1 cellular context compared by ENCODE assay signal in genomic region chr1:7962636-7963377, GRCh38.
TF ChIP-seq lines count a peak whose summit lies in the region.

No MANE protein-coding gene starts in this region.

TF ChIP-seq in HepG2, 621 proteins besides CTCF, POLR2A, EP300 and RAD21:
- TF ChIP-seq ZNF674 (CRISPR knock-in tag; IDR thresholded peaks at IDR 0.05; ENCODE audit: low read depth) (no peak), ZNF589 (CRISPR knock-in tag; conservative IDR thresholded peaks at IDR 0.05) (no peak), STAG1 (CRISPR knock-in tag; IDR thresholded peaks at IDR 0.05) (no peak)
